In genomic region chr10:95435548-95436279, GRCh38 we compare ENCODE assay signal across 25 cellular contexts.
A peak's percentile ranks its signal among the peaks of the same experiment; 100 is the strongest.
DNase-seq lines count a peak whose midpoint lies in the region; ATAC-seq and TF ChIP-seq lines count a peak whose summit lies in the region.
"Had no signal": no experiment of that assay in that cellular context is flagged by ENCODE, and none has a peak within 500 bp of the region (broad histone marks: within the 10 kb centered on the region; RNA-seq: fewer than 3 reads in every experiment).

No MANE protein-coding gene starts in this region.

- no peak overlapping the region for H3K4me3 Mint-ChIP-seq in activated T-cell treated with anti-CD3 and anti-CD28 coated beads, Interleukin-2, amount 50 U/mL, for 72 hours
- H3K4me3 Mint-ChIP-seq in naive thymus-derived CD4-positive, alpha-beta T cell = no peak overlapping the region
- H3K4me3 Mint-ChIP-seq: activated naive CD8-positive, alpha-beta T cell treated with anti-CD3 and anti-CD28 coated beads, Interleukin-2, amount 10 ng/mL, durations not matched to agents 7 days and 5 days; brain; CD8-positive, alpha-beta T cell; dendritic cell treated with granulocyte-macrophage colony-stimulating factor and Interleukin-4, amounts not matched to agents 40 ng/mL and 50 ng/mL, for 4 days; GM23338; T-cell had no signal

- 90 to 95% methylated on average over 6 to 7 of the region's 13 CpGs for WGBS in esophagus squamous epithelium, 2 donors
- WGBS in lung, 2 donors = 92 to 96% methylated on average over 13 of the region's 13 CpGs
- WGBS in transverse colon (ENCODE audit: low coverage in 1 of 2), 2 donors = 88% methylated on average over 13 of the region's 13 CpGs; no CpG with 5 or more reads in 1 of the 2 donors

- in situ Hi-C loops in transverse colon (cut with MboI; ENCODE audit: low pct_ligation_motif_present in 1 of 4, low pct_unique_long_range_greater_than_20kb in 1 of 4, low sequenced_read_pairs in 3 of 4) = loop anchor here in 1 of 4 donors (10.0 to 25.0 kb wide), 2 partner anchors 159 to 402 kb away; no protein-coding TSS in a partner anchor

- POLR2A ChIA-PET in naive thymus-derived CD4-positive, alpha-beta T cell (lab: Charles Lee) = no interaction called here

- H3K27me3 Mint-ChIP-seq in activated T-cell treated with anti-CD3 and anti-CD28 coated beads, Interleukin-2, amount 50 U/mL, for 72 hours (ENCODE audit: low read depth) = no peaks in the 10 kb centered on the region
- peaks cover 0 to 4% (median 0%) of the 10 kb centered on the region in 5 donors for H3K27me3 Mint-ChIP-seq in naive thymus-derived CD4-positive, alpha-beta T cell
- H3K27me3 Mint-ChIP-seq: brain, T-cell had no signal

- no peak for TF ChIP-seq EP300 in transverse colon (IDR thresholded peaks at IDR 0.05; ENCODE audit: low read depth)

- intact Hi-C loops in ascending aorta (cut with DNase I) (no loop called here), esophagus squamous epithelium (cut with DNase I) (no loop called here), transverse colon (cut with DNase I; ENCODE audit: low total_unique reads) (no loop called here)
- intact Hi-C loops in naive thymus-derived CD4-positive, alpha-beta T cell (cut with micrococcal nuclease) = no loop called here

- peaks cover 92 to 93% of the 10 kb centered on the region in 2 donors for H3K36me3 ChIP-seq in ascending aorta
- peaks cover 0 to 11% (median 0%) of the 10 kb centered on the region in 3 donors for H3K36me3 ChIP-seq in esophagus squamous epithelium
- H3K36me3 ChIP-seq in lung (ENCODE audit: control insufficient read depth in 2 of 2, insufficient read depth in 2 of 2, low read length in 2 of 2) = peaks cover 3 to 22% of the 10 kb centered on the region in 2 donors
- H3K36me3 ChIP-seq in transverse colon = no peaks in the 10 kb centered on the region
- no peaks in the 10 kb centered on the region for H3K36me3 ChIP-seq in naive thymus-derived CD4-positive, alpha-beta T cell (ENCODE audit: control insufficient read depth in 2 of 3, insufficient read depth in 3 of 3, low read length in 3 of 3)

- no peaks in the 10 kb centered on the region for H3K4me1 Mint-ChIP-seq in activated T-cell treated with anti-CD3 and anti-CD28 coated beads, Interleukin-2, amount 50 U/mL, for 72 hours (ENCODE audit: low read depth)
- H3K4me1 Mint-ChIP-seq in naive thymus-derived CD4-positive, alpha-beta T cell = peaks cover 0 to 2% (median 0%) of the 10 kb centered on the region in 7 donors
- H3K4me1 Mint-ChIP-seq: GM23338 had no signal

- H3K4me3 ChIP-seq in ascending aorta = peak overlapping the region in 1 of 2 donors; percentile 13
- H3K4me3 ChIP-seq in esophagus squamous epithelium = no peak overlapping the region
- H3K4me3 ChIP-seq in lung = no peak overlapping the region
- H3K4me3 ChIP-seq in transverse colon = no peak overlapping the region
- no peak overlapping the region for H3K4me3 ChIP-seq in naive thymus-derived CD4-positive, alpha-beta T cell (ENCODE audit: low read length)
- H3K4me3 ChIP-seq: GM23338, K562, left lung had no signal

- DNase-seq in ascending aorta (ENCODE audit: low spot score in 2 of 2) (no peak), esophagus squamous epithelium (lab: John Stamatoyannopoulos, UW) (no peak), lung (ENCODE audit: low spot score) (no peak), transverse colon (no peak), NCI-H2107 (lab: John Stamatoyannopoulos, UW) (no peak)
- no peak for DNase-seq in activated T-cell treated with anti-CD3 and anti-CD28 coated beads, Interleukin-2, amount 50 U/mL, for 72 hours
- no peak for DNase-seq in naive thymus-derived CD4-positive, alpha-beta T cell
- DNase-seq: activated CD4-positive, alpha-beta T cell treated with anti-CD3 and anti-CD28 coated beads, Interleukin-2, amount 50 U/mL, for 1 hour; activated naive CD8-positive, alpha-beta T cell treated with anti-CD3 and anti-CD28 coated beads, Interleukin-2, amount 10 ng/mL, durations not matched to agents 7 days and 5 days; CD8-positive, alpha-beta T cell; GF-D8; left lung; NCI-H146; NCI-H82; occipital lobe; OCI-M1; SHP77; stimulated activated CD8-positive, alpha-beta memory T cell treated with anti-CD3 and anti-CD28 coated beads, Interleukin-4, amount 100 ng/mL, for 48 hours; T-cell had no signal

- no peaks in the 10 kb centered on the region for H3K27me3 ChIP-seq in ascending aorta
- no peaks in the 10 kb centered on the region for H3K27me3 ChIP-seq in esophagus squamous epithelium
- H3K27me3 ChIP-seq in lung (ENCODE audit: control insufficient read depth, insufficient read depth) = no peaks in the 10 kb centered on the region
- H3K27me3 ChIP-seq in transverse colon = no peaks in the 10 kb centered on the region
- no peaks in the 10 kb centered on the region for H3K27me3 ChIP-seq in naive thymus-derived CD4-positive, alpha-beta T cell (ENCODE audit: control insufficient read depth in 2 of 2, insufficient read depth in 2 of 2, low read length in 2 of 2)
- H3K27me3 ChIP-seq: left lung had no signal

- H3K27ac ChIP-seq in ascending aorta (peak overlapping the region; percentile 93 to 96), esophagus squamous epithelium (peak overlapping the region; percentile 6 to 87 (median 82)), lung (ENCODE audit: low read depth in 1 of 2, low read length in 1 of 2) (peak overlapping the region; percentile 47 to 69), transverse colon (peak overlapping the region; percentile 43 to 89 (median 88))
- no peak overlapping the region for H3K27ac ChIP-seq in naive thymus-derived CD4-positive, alpha-beta T cell (ENCODE audit: low read depth, low read length)
- H3K27ac ChIP-seq: epithelial cell of prostate had no signal

- no peak for ATAC-seq in lung (ENCODE audit: insufficient read depth, low FRiP score)
- no peak for ATAC-seq in activated T-cell treated with anti-CD3 and anti-CD28 coated beads, Interleukin-2, amount 50 U/mL, for 72 hours (replicated peaks in 1 of 2)
- no peak for ATAC-seq in naive thymus-derived CD4-positive, alpha-beta T cell
- ATAC-seq: CD8-positive, alpha-beta T cell; GM23338; K562; left lung; T-cell had no signal

- H3K9me3 ChIP-seq in ascending aorta (no peaks in the 10 kb centered on the region), esophagus squamous epithelium (no peaks in the 10 kb centered on the region), lung (ENCODE audit: control insufficient read depth in 2 of 2, insufficient read depth in 1 of 2, low read length in 1 of 2) (no peaks in the 10 kb centered on the region), transverse colon (no peaks in the 10 kb centered on the region)
- H3K9me3 ChIP-seq in naive thymus-derived CD4-positive, alpha-beta T cell (ENCODE audit: control insufficient read depth in 2 of 3, low read length in 3 of 3) = no peaks in the 10 kb centered on the region
- H3K9me3 ChIP-seq: left lung had no signal

- no peaks in the 10 kb centered on the region for H3K36me3 Mint-ChIP-seq in activated T-cell treated with anti-CD3 and anti-CD28 coated beads, Interleukin-2, amount 50 U/mL, for 72 hours (ENCODE audit: insufficient read depth in 2 of 2)
- H3K36me3 Mint-ChIP-seq in naive thymus-derived CD4-positive, alpha-beta T cell = no peaks in the 10 kb centered on the region
- H3K36me3 Mint-ChIP-seq: activated naive CD8-positive, alpha-beta T cell treated with anti-CD3 and anti-CD28 coated beads, Interleukin-2, amount 10 ng/mL, durations not matched to agents 7 days and 5 days; CD8-positive, alpha-beta T cell; T-cell had no signal

- CTCF ChIA-PET in naive thymus-derived CD4-positive, alpha-beta T cell (lab: Charles Lee) = no interaction called here

- no peak for TF ChIP-seq CTCF in ascending aorta (IDR thresholded peaks at IDR 0.05)
- TF ChIP-seq CTCF in esophagus squamous epithelium (IDR thresholded peaks at IDR 0.05) = no peak
- TF ChIP-seq CTCF in lung (IDR thresholded peaks at IDR 0.05; ENCODE audit: control extremely low read depth, extremely low read depth) = no peak
- no peak for TF ChIP-seq CTCF in transverse colon (IDR thresholded peaks at IDR 0.05)

- TF ChIP-seq POLR2A in esophagus squamous epithelium (IDR thresholded peaks at IDR 0.05) (no peak), transverse colon (IDR thresholded peaks at IDR 0.05) (no peak)

- no peak overlapping the region for H3K27ac Mint-ChIP-seq in activated T-cell treated with anti-CD3 and anti-CD28 coated beads, Interleukin-2, amount 50 U/mL, for 72 hours
- H3K27ac Mint-ChIP-seq in naive thymus-derived CD4-positive, alpha-beta T cell = no peak overlapping the region
- H3K27ac Mint-ChIP-seq: activated naive CD8-positive, alpha-beta T cell treated with anti-CD3 and anti-CD28 coated beads, Interleukin-2, amount 10 ng/mL, durations not matched to agents 7 days and 5 days; activated T-helper 2 cell treated with anti-CD3 and anti-CD28 coated beads, Interferon-gamma antibody, Interleukin-2, Interleukin-4, amounts not matched to agents 10 μg/mL and 5 μg/mL and 100 μg/mL, durations not matched to agents 14 hours and 24 hours and 36 hours; CD8-positive, alpha-beta T cell; dendritic cell treated with granulocyte-macrophage colony-stimulating factor and Interleukin-4, amounts not matched to agents 40 ng/mL and 50 ng/mL, for 4 days; GM23338; T-cell had no signal

- H3K9me3 Mint-ChIP-seq in activated T-cell treated with anti-CD3 and anti-CD28 coated beads, Interleukin-2, amount 50 U/mL, for 72 hours = no peaks in the 10 kb centered on the region
- H3K9me3 Mint-ChIP-seq in naive thymus-derived CD4-positive, alpha-beta T cell = no peaks in the 10 kb centered on the region
- H3K9me3 Mint-ChIP-seq: activated naive CD8-positive, alpha-beta T cell treated with anti-CD3 and anti-CD28 coated beads, Interleukin-2, amount 10 ng/mL, durations not matched to agents 7 days and 5 days; activated T-helper 2 cell treated with anti-CD3 and anti-CD28 coated beads, Interferon-gamma antibody, Interleukin-2, Interleukin-4, amounts not matched to agents 10 μg/mL and 5 μg/mL and 100 μg/mL, durations not matched to agents 14 hours and 24 hours and 36 hours; brain; CD8-positive, alpha-beta T cell; dendritic cell treated with granulocyte-macrophage colony-stimulating factor and Interleukin-4, amounts not matched to agents 40 ng/mL and 50 ng/mL, for 4 days; GM23338; T-cell had no signal

- H3K4me1 ChIP-seq in ascending aorta = peaks cover 32 to 88% of the 10 kb centered on the region in 2 donors
- peaks cover 0 to 68% (median 21%) of the 10 kb centered on the region in 3 donors for H3K4me1 ChIP-seq in esophagus squamous epithelium
- peaks cover 23 to 26% of the 10 kb centered on the region in 2 donors for H3K4me1 ChIP-seq in lung (ENCODE audit: control insufficient read depth in 2 of 2, insufficient read depth in 2 of 2, low read length in 2 of 2)
- H3K4me1 ChIP-seq in transverse colon = peaks cover 0 to 24% (median 5%) of the 10 kb centered on the region in 4 donors
- H3K4me1 ChIP-seq in naive thymus-derived CD4-positive, alpha-beta T cell (ENCODE audit: control insufficient read depth in 2 of 2, insufficient read depth in 2 of 2, low read length in 2 of 2) = no peaks in the 10 kb centered on the region
